In the genomic region with DNA sequence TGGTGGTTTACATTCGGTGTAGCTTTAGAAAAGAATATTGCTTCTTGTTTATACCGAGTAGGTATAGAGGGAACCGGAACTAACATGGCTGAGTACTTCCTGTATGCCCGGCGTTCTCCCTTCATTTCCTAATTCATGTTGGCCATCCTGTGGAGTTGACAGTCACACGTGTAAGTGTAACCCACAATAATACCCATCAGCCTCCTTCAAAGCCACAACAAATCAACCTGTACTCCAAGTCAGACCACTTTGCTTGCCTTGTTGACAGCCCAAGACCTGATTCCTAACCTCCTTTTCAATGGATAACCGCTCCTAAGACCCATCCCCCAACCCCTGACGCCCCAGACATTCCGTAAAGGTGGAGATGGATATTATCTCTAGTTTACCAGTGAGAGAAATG, we compare ENCODE assay signal across 12 cellular contexts. TPM values are rescaled to one million over a fixed set of nuclear protein-coding genes. Genes with fewer than 3 reads are reported as not detected.
A peak's percentile ranks its signal among the peaks of the same experiment; 100 is the strongest.
DNase-seq lines count a peak whose midpoint lies in the region; ATAC-seq, FAIRE-seq and TF ChIP-seq lines count a peak whose summit lies in the region.
"Had no signal": no experiment of that assay in that cellular context is flagged by ENCODE, and none has a peak within 500 bp of the region (broad histone marks: within the 10 kb centered on the region; RNA-seq: fewer than 3 reads in every experiment).

No MANE protein-coding gene starts in this region.

- H3K9ac ChIP-seq in PC-3 (ENCODE audit: low read length) = peak overlapping the region; percentile 40

- H3K9me3 ChIP-seq in PC-3 (ENCODE audit: low read length) (no peaks in the 10 kb centered on the region), heart right ventricle (no peaks in the 10 kb centered on the region), small intestine (ENCODE audit: control insufficient read depth, low read depth) (no peaks in the 10 kb centered on the region)
- H3K9me3 ChIP-seq: Peyer's patch, sigmoid colon had no signal

- intact Hi-C loops in PC-3 (cut with micrococcal nuclease) = loop anchor here (5.0 to 10.0 kb wide), 2 partner anchors 673 to 1331 kb away; no protein-coding TSS in a partner anchor
- intact Hi-C loops in heart right ventricle (cut with DNase I) = loop anchor here in 9 of 10 donors (2.0 to 10.0 kb wide), 12 partner anchors 471 to 688 kb away; partner anchors contain the start of gene ROR1 (in 2 of the 9)

- WGBS in heart right ventricle, 2 donors = 22 to 38% methylated on average over 9 of the region's 9 CpGs
- 11 to 35% (median 16%) methylated on average over 9 of the region's 9 CpGs for WGBS in small intestine, 3 donors

- H3K79me2 ChIP-seq in PC-3 (ENCODE audit: low read length) = no peaks in the 10 kb centered on the region

- no peaks in the 10 kb centered on the region for H3K9me2 ChIP-seq in PC-3 (replicated peaks; ENCODE audit: low read length)

- peaks cover 15% of the 10 kb centered on the region for H3K27me3 Mint-ChIP-seq in activated CD4-positive, alpha-beta T cell treated with anti-CD3 and anti-CD28 coated beads, Interleukin-2, amount 10 ng/mL, durations not matched to agents 7 days and 5 days

- H3K9me3 Mint-ChIP-seq in activated CD4-positive, alpha-beta T cell treated with anti-CD3 and anti-CD28 coated beads, Interleukin-2, amount 10 ng/mL, durations not matched to agents 7 days and 5 days = no peaks in the 10 kb centered on the region
- H3K9me3 Mint-ChIP-seq: activated T-helper 1 cell treated with anti-CD3 and anti-CD28 coated beads, Interleukin-12 subunit alpha, Interleukin-12 subunit beta, Interleukin-2, Interleukin-4 antibody, amounts not matched to agents 30 ng/mL and 10 ng/mL and 1 ng/mL, durations not matched to agents 14 hours and 24 hours and 36 hours had no signal

- H4K20me1 ChIP-seq in PC-3 (ENCODE audit: low read length) = no peaks in the 10 kb centered on the region

- H3K4me1 ChIP-seq in PC-3 (ENCODE audit: insufficient read depth, low read length) (peaks cover 28% of the 10 kb centered on the region), heart right ventricle (peaks cover 0 to 23% (median 8%) of the 10 kb centered on the region in 9 donors), small intestine (ENCODE audit: control insufficient read depth in 2 of 2, insufficient read depth in 1 of 2, low read depth in 1 of 2, low read length in 1 of 2) (no peaks in the 10 kb centered on the region)
- H3K4me1 ChIP-seq: Peyer's patch had no signal

- no peak for DNase-seq in activated CD4-positive, alpha-beta T cell treated with anti-CD3 and anti-CD28 coated beads, Interleukin-2, amount 10 ng/mL, durations not matched to agents 7 days and 5 days
- DNase-seq in activated CD4-positive, alpha-beta T cell treated with anti-CD3 and anti-CD28 coated beads for 4 hours = no peak
- peak; percentile 24 for DNase-seq in PC-3
- DNase-seq in heart right ventricle = no peak
- DNase-seq in small intestine = peak; percentile 38
- no peak for DNase-seq in GM19239 (ENCODE audit: insufficient read length, low spot score)
- DNase-seq: Peyer's patch, sigmoid colon had no signal

- FAIRE-seq in small intestine (lab: Jason Lieb, UNC) (no peak), GM19239 (lab: Jason Lieb, UNC) (no peak)

- CTCF ChIA-PET in activated CD4-positive, alpha-beta T cell treated with anti-CD3 and anti-CD28 coated beads, Interleukin-2, amount 10 ng/mL, durations not matched to agents 7 days and 5 days (lab: Charles Lee) = interaction anchor here (1.1 kb wide), 1 partner anchor 607 kb away, joined by 3 read pairs; no protein-coding TSS in a partner anchor
- CTCF ChIA-PET in PC-3 (lab: Charles Lee) = interaction anchor here (0.9 to 1.4 kb wide), 2 partner anchors 109 to 553 kb away, joined by 3 to 8 read pairs; no protein-coding TSS in a partner anchor

- no peaks in the 10 kb centered on the region for H3F3A ChIP-seq in PC-3 (ENCODE audit: low read length, unreplicated experiment)

- H3K4me2 ChIP-seq in PC-3 (ENCODE audit: low read length) = peak overlapping the region; percentile 84

- H3K4me1 Mint-ChIP-seq in activated CD4-positive, alpha-beta T cell treated with anti-CD3 and anti-CD28 coated beads, Interleukin-2, amount 10 ng/mL, durations not matched to agents 7 days and 5 days = peaks cover 23% of the 10 kb centered on the region

- H3K27me3 ChIP-seq in PC-3 (ENCODE audit: low read length) = no peaks in the 10 kb centered on the region
- peaks cover 0 to 3% (median 0%) of the 10 kb centered on the region in 7 donors for H3K27me3 ChIP-seq in heart right ventricle
- H3K27me3 ChIP-seq in small intestine (ENCODE audit: control insufficient read depth in 2 of 2, insufficient read depth in 2 of 2, low read length in 2 of 2) = no peaks in the 10 kb centered on the region
- H3K27me3 ChIP-seq: Peyer's patch, sigmoid colon had no signal

- TF ChIP-seq CTCF in PC-3 (conservative IDR thresholded peaks at IDR 0.05; ENCODE audit: low read depth, low read length) = no peak
- no peak for TF ChIP-seq CTCF in heart right ventricle (IDR thresholded peaks at IDR 0.05)

- H3K27ac ChIP-seq in PC-3 (ENCODE audit: low read length) (no peak overlapping the region; the same call in 1 of the 2 replicates), heart right ventricle (no peak overlapping the region), small intestine (ENCODE audit: low read depth in 1 of 2, low read length in 1 of 2) (no peak overlapping the region)
- H3K27ac ChIP-seq: Peyer's patch, sigmoid colon had no signal

- no peak for ATAC-seq in PC-3
- ATAC-seq in heart right ventricle = peak in 5 of 8 donors; percentile 30 to 59 (median 44)
- ATAC-seq in HG02885 (IDR thresholded peaks at IDR 0.05; ENCODE audit: poor library complexity, unreplicated experiment) = no peak
- no peak for ATAC-seq in HG03521 (IDR thresholded peaks at IDR 0.05; ENCODE audit: unreplicated experiment)

- no TSS peak for BruUV-seq in PC-3 (replicated peaks; lab: Mats Ljungman, UMichigan)

- H3K4me3 Mint-ChIP-seq in activated CD4-positive, alpha-beta T cell treated with anti-CD3 and anti-CD28 coated beads, Interleukin-2, amount 10 ng/mL, durations not matched to agents 7 days and 5 days = no peak overlapping the region
- H3K4me3 Mint-ChIP-seq: activated T-helper 1 cell treated with anti-CD3 and anti-CD28 coated beads, Interleukin-12 subunit alpha, Interleukin-12 subunit beta, Interleukin-2, Interleukin-4 antibody, amounts not matched to agents 30 ng/mL and 10 ng/mL and 1 ng/mL, durations not matched to agents 14 hours and 24 hours and 36 hours had no signal

- POLR2A ChIA-PET in activated CD4-positive, alpha-beta T cell treated with anti-CD3 and anti-CD28 coated beads, Interleukin-2, amount 10 ng/mL, durations not matched to agents 7 days and 5 days (lab: Charles Lee) = no interaction called here
- POLR2A ChIA-PET in PC-3 (lab: Charles Lee; ENCODE audit: unreplicated experiment) = no interaction called here

- no peaks in the 10 kb centered on the region for H3K36me3 ChIP-seq in PC-3 (ENCODE audit: low read depth, low read length)
- H3K36me3 ChIP-seq in heart right ventricle = no peaks in the 10 kb centered on the region
- H3K36me3 ChIP-seq in small intestine (ENCODE audit: control insufficient read depth in 2 of 2, insufficient read depth in 2 of 2, low read length in 2 of 2) = no peaks in the 10 kb centered on the region
- H3K36me3 ChIP-seq: Peyer's patch, sigmoid colon had no signal

- H3K4me3 ChIP-seq in PC-3 (ENCODE audit: low read length) (peak overlapping the region; percentile 60), heart right ventricle (peak overlapping the region in 4 of 10 donors; percentile 3 to 34 (median 22)), small intestine (ENCODE audit: low read depth in 1 of 2, low read length in 2 of 2) (peak overlapping the region in 1 of 2 donors; percentile 40)
- H3K4me3 ChIP-seq: sigmoid colon had no signal

- H3K36me3 Mint-ChIP-seq in activated CD4-positive, alpha-beta T cell treated with anti-CD3 and anti-CD28 coated beads, Interleukin-2, amount 10 ng/mL, durations not matched to agents 7 days and 5 days (ENCODE audit: low read depth) = no peaks in the 10 kb centered on the region

- peak overlapping the region; percentile 37 for H3K27ac Mint-ChIP-seq in activated CD4-positive, alpha-beta T cell treated with anti-CD3 and anti-CD28 coated beads, Interleukin-2, amount 10 ng/mL, durations not matched to agents 7 days and 5 days
- H3K27ac Mint-ChIP-seq: activated T-helper 1 cell treated with anti-CD3 and anti-CD28 coated beads, Interleukin-12 subunit alpha, Interleukin-12 subunit beta, Interleukin-2, Interleukin-4 antibody, amounts not matched to agents 30 ng/mL and 10 ng/mL and 1 ng/mL, durations not matched to agents 14 hours and 24 hours and 36 hours had no signal

- H2AFZ ChIP-seq in PC-3 (ENCODE audit: low read length) = peak overlapping the region; percentile 98

RNA-seq across cellular contexts. Expression of gene UBE2U, which starts 42.1 kb away (rescaled TPM):
- total RNA-seq in activated CD4-positive, alpha-beta T cell treated with anti-CD3 and anti-CD28 coated beads, Interleukin-2, amount 10 ng/mL, durations not matched to agents 7 days and 5 days = not detected
- total RNA-seq in PC-3 (2014; rRNA removed) (not detected in 2 replicates), heart right ventricle (1 to 10 TPM in 6 of 10 donors, not detected in 4; 1.2 to 3.6 (median 2.7) TPM)
- polyA plus RNA-seq in heart right ventricle (not detected), small intestine (not detected)
- total RNA-seq: activated T-helper 1 cell treated with anti-CD3 and anti-CD28 coated beads, Interleukin-12 subunit alpha, Interleukin-12 subunit beta, Interleukin-2, Interleukin-4 antibody, amounts not matched to agents 30 ng/mL and 10 ng/mL and 1 ng/mL, durations not matched to agents 14 hours and 24 hours and 36 hours; Peyer's patch; sigmoid colon; temporal lobe had no signal
- polyA plus RNA-seq: sigmoid colon had no signal

Comparison
In these comparisons a context has a peak if more than half of its experiments do, and no peak if none do; other contexts are left out.
1. DNase-seq: peak in PC-3 (single experiment) and small intestine (single experiment); none in activated CD4-positive, alpha-beta T cell treated with anti-CD3 and anti-CD28 coated beads, Interleukin-2, amount 10 ng/mL, durations not matched to agents 7 days and 5 days (single experiment), activated CD4-positive, alpha-beta T cell treated with anti-CD3 and anti-CD28 coated beads for 4 hours (0 of 2), heart right ventricle (0 of 2) and GM19239 (single experiment).
2. ATAC-seq: peak in heart right ventricle (5 of 8); none in PC-3 (single experiment), HG02885 (single experiment) and HG03521 (single experiment).